30 cellular contexts compared by ENCODE assay signal in the genomic region with DNA sequence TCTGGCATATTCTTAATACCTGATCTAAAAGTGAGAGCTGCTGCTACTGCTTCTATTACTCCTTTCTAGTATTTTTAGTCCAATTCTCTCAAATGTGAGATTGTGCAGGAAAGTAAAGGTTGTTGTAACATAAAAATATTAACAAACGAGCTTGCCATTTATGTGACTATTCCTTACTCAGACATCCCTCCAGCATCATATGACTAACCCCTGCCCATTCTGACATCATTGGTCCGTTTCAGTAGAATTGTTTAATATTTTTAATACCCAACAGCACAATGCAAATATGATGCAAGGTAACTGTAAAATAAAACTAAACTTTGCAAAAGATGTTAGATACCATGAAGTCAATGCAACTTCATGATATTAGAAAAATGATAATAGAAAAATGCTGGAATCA.
"Had no signal": no experiment of that assay in that cellular context is flagged by ENCODE, and none has a peak within 500 bp of the region (broad histone marks: within the 10 kb centered on the region; RNA-seq: fewer than 3 reads in every experiment).

No MANE protein-coding gene starts in this region.

- H3K27me3 ChIP-seq: gastroesophageal sphincter, heart left ventricle, hepatocyte, left lung, neutrophil, right lobe of liver, thyroid gland had no signal

- H3K27me3 Mint-ChIP-seq: progenitor cell of endocrine pancreas; stimulated activated naive CD8-positive, alpha-beta T cell treated with anti-CD3 and anti-CD28 coated beads, Interleukin-15, amount 100 ng/mL, for 72 hours had no signal

- H3K27ac ChIP-seq: coronary artery, esophagus squamous epithelium, gastroesophageal sphincter, heart left ventricle, hepatocyte, left lung, neutrophil, parathyroid adenoma, right lobe of liver, thyroid gland had no signal

- H3K36me3 ChIP-seq: esophagus squamous epithelium, gastroesophageal sphincter, heart left ventricle, left lung, neutrophil, right lobe of liver, thyroid gland had no signal

- H3K27ac Mint-ChIP-seq: mesothelial cell of epicardium; natural killer cell treated with Interleukin-12 subunit alpha and Interleukin-12 subunit beta and Interleukin-15 and Interleukin-18, amount 100 ng/mL, for 72 hours; progenitor cell of endocrine pancreas; stimulated activated naive CD8-positive, alpha-beta T cell treated with anti-CD3 and anti-CD28 coated beads, Interleukin-15, amount 100 ng/mL, for 72 hours; type B pancreatic cell had no signal

- DNase-seq: dermis blood vessel endothelial cell; effector memory CD4-positive, alpha-beta T cell; erythroblast; esophagus squamous epithelium; foreskin fibroblast; heart left ventricle; left cardiac atrium; left lung; mesenchymal stem cell; mucosa of descending colon; naive B cell; right lobe of liver; small intestine; stimulated activated CD4-positive, alpha-beta T cell treated with anti-CD3 and anti-CD28 coated beads, Interleukin-12 subunit alpha, Interleukin-12 subunit beta, amount 100 ng/mL, for 4 hours; stimulated activated CD4-positive, alpha-beta T cell treated with anti-CD3 and anti-CD28 coated beads, Interleukin-1b, Interleukin-23, amount 100 ng/mL, for 48 hours; stimulated activated CD4-positive, alpha-beta T cell treated with anti-CD3 and anti-CD28 coated beads, Interleukin-4, amount 100 ng/mL, for 1 hour; stimulated activated CD8-positive, alpha-beta memory T cell treated with anti-CD3 and anti-CD28 coated beads, Interleukin-4, amount 100 ng/mL, for 48 hours; stimulated activated naive CD4-positive, alpha-beta T cell; stimulated activated naive CD8-positive, alpha-beta T cell treated with anti-CD3 and anti-CD28 coated beads, Interleukin-15, amount 100 ng/mL, for 72 hours; thyroid gland had no signal

- H3K9me3 Mint-ChIP-seq: mesothelial cell of epicardium; naive B cell; natural killer cell treated with Interleukin-12 subunit alpha and Interleukin-12 subunit beta and Interleukin-15 and Interleukin-18, amount 100 ng/mL, for 72 hours; neural crest cell; stimulated activated naive CD8-positive, alpha-beta T cell treated with anti-CD3 and anti-CD28 coated beads, Interleukin-15, amount 100 ng/mL, for 72 hours; type B pancreatic cell had no signal

- H3K4me3 Mint-ChIP-seq: mesothelial cell of epicardium; naive B cell; natural killer cell treated with Interleukin-12 subunit alpha and Interleukin-12 subunit beta and Interleukin-15 and Interleukin-18, amount 100 ng/mL, for 72 hours; neural crest cell; stimulated activated naive CD8-positive, alpha-beta T cell treated with anti-CD3 and anti-CD28 coated beads, Interleukin-15, amount 100 ng/mL, for 72 hours; type B pancreatic cell had no signal

- H3K36me3 Mint-ChIP-seq: mesothelial cell of epicardium; naive B cell; natural killer cell treated with Interleukin-12 subunit alpha and Interleukin-12 subunit beta and Interleukin-15 and Interleukin-18, amount 100 ng/mL, for 72 hours; type B pancreatic cell had no signal

- H3K4me1 ChIP-seq: esophagus squamous epithelium, gastroesophageal sphincter, heart left ventricle, parathyroid adenoma, right lobe of liver, thyroid gland had no signal

- H3K9me3 ChIP-seq: esophagus squamous epithelium, gastroesophageal sphincter, heart left ventricle, left lung, mucosa of descending colon, neutrophil, right lobe of liver, thyroid gland had no signal

- H3K4me3 ChIP-seq: coronary artery, esophagus squamous epithelium, gastroesophageal sphincter, heart left ventricle, hepatocyte, left lung, mucosa of descending colon, right lobe of liver, thyroid gland had no signal

- H3K4me1 Mint-ChIP-seq: naive B cell; stimulated activated naive CD8-positive, alpha-beta T cell treated with anti-CD3 and anti-CD28 coated beads, Interleukin-15, amount 100 ng/mL, for 72 hours had no signal
